21 cellular contexts compared by ENCODE assay signal in genomic region chr17:74080936-74081335, GRCh38.
"Had no signal": no experiment of that assay in that cellular context is flagged by ENCODE, and none has a peak within 500 bp of the region (broad histone marks: within the 10 kb centered on the region; RNA-seq: fewer than 3 reads in every experiment).

No MANE protein-coding gene starts in this region.

- ATAC-seq: K562, T-cell had no signal

- H3K27ac Mint-ChIP-seq: IgD-negative memory B cell, T-cell had no signal

- H3K4me3 ChIP-seq: K562, SJSA1, SK-N-MC had no signal

- H3K27me3 ChIP-seq: SJSA1 had no signal

- H3K4me2 ChIP-seq: KMS-11 had no signal

- DNase-seq: Kasumi-1, MM.1S, NCI-H1092 treated with DMSO at 0.1 percent for 48 hours, NCI-H1436, NCI-H1930, NCI-H2081, NCI-H2107, NCI-H345, NCI-H446 treated with DMSO at 0.1 percent for 48 hours, NCI-H510A treated with DMSO at 0.1 percent for 48 hours, Right ventricle myocardium superior, RPMI8226, SIG-M5, SW 1271, T-cell had no signal

- H3K36me3 ChIP-seq: SJSA1 had no signal

- H3K4me1 ChIP-seq: SJSA1 had no signal

- H3K27ac ChIP-seq: HL-60, KMS-11, SJSA1, SK-N-MC had no signal

- H3K4me1 Mint-ChIP-seq: IgD-negative memory B cell, T-cell had no signal

- H3K36me3 Mint-ChIP-seq: IgD-negative memory B cell, T-cell had no signal

- H3K9ac ChIP-seq: KMS-11 had no signal

- H3K4me3 Mint-ChIP-seq: IgD-negative memory B cell, T-cell had no signal
